ENCODE assay signal across 8 cellular contexts in the genomic region with DNA sequence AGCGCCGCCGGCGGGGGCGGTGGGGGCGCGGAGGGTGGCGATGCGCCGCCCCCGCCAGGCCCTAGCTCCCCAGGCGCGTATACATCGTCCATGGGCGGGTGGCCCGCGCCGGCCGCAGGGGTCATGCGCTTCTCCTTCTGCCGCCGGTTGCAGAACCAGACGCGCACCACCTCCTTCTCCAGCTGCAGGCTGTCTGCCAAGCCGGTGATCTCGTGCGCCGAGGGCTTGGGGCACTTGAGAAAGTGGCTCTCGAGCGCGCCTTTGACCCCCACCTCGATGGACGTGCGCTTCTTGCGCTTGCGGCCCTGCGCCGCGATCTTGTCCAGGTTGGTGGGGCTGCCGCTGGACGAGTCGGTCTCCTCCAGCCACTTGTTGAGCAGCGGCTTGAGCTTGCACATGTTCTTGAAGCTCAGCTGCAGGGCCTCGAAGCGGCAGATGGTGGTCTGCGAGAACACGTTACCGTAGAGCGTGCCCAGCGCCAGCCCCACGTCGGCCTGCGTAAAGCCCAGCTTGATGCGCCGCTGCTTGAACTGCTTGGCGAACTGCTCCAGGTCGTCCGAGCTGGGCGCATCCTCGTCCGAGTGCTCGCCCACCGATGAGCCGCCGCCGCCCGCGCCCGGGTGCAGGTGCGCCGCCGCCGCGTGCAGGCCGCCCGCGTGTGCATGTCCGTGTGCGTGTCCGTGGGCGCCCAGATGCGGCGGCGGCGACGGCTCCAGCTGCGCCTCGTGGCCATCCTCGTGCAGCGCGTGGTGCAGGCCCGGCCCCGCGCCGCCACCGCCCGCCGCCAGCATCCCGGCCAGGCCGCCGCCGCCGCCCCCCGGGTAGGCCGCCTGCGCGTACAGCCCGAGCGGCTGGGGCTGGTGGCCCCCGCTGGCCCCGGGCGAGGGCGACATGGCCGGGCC. TPM values are rescaled to one million over a fixed set of nuclear protein-coding genes. Genes with fewer than 3 reads are reported as not detected.
DNase-seq lines count a peak whose midpoint lies in the region; ATAC-seq and TF ChIP-seq lines count a peak whose summit lies in the region.

No MANE protein-coding gene starts in this region.

- ATAC-seq in heart left ventricle (no peak), Right ventricle myocardium inferior (no peak), GM18517 (IDR thresholded peaks at IDR 0.05; ENCODE audit: unreplicated experiment) (no peak)
- ATAC-seq in stimulated activated effector memory CD8-positive, alpha-beta T cell treated with anti-CD3 and anti-CD28 coated beads, Interleukin-12 subunit alpha, Interleukin-12 subunit beta, amount 100 ng/mL, for 72 hours, result peak; percentile 1

- TF ChIP-seq POLR2A in heart left ventricle (IDR thresholded peaks at IDR 0.05) (no peak), erythroblast (IDR thresholded peaks at IDR 0.05; ENCODE audit: low read length) (no peak)

- H3K36me3 Mint-ChIP-seq in stimulated activated effector memory CD8-positive, alpha-beta T cell treated with anti-CD3 and anti-CD28 coated beads, Interleukin-12 subunit alpha, Interleukin-12 subunit beta, amount 100 ng/mL, for 72 hours, result peaks cover 8% of the 10 kb centered on the region

- H3K36me3 ChIP-seq in heart left ventricle, result no peaks in the 10 kb centered on the region

- DNase-seq in heart left ventricle (no peak), Right ventricle myocardium inferior (ENCODE audit: missing footprints) (no peak), NCI-H526 treated with DMSO at 0.1 percent for 48 hours (lab: John Stamatoyannopoulos, UW) (peak; percentile 76), erythroblast (lab: John Stamatoyannopoulos, UW) (peak; percentile 30 to 42), DMS114 treated with DMSO at 0.1 percent for 48 hours (lab: John Stamatoyannopoulos, UW; ENCODE audit: unreplicated experiment) (no peak)
- DNase-seq in stimulated activated effector memory CD8-positive, alpha-beta T cell treated with anti-CD3 and anti-CD28 coated beads, Interleukin-12 subunit alpha, Interleukin-12 subunit beta, amount 100 ng/mL, for 72 hours (ENCODE audit: low spot score in 2 of 2), result no peak
- DNase-seq in stimulated activated naive CD4-positive, alpha-beta T cell treated with Interleukin-2 at 50 U/mL for 16 hours (lab: John Stamatoyannopoulos, UW), result no peak

- no peak for TF ChIP-seq CTCF in heart left ventricle (IDR thresholded peaks at IDR 0.05)

- intact Hi-C loops in heart left ventricle (cut with DNase I), result loop anchor here in 6 of 10 donors (5.0 to 10.0 kb wide), 4 partner anchors 539 to 789 kb away; no protein-coding TSS in a partner anchor
- intact Hi-C loops in Right ventricle myocardium inferior (cut with DNase I), result loop anchor here (10.0 kb wide), 1 partner anchor 539 kb away; no protein-coding TSS in a partner anchor

- WGBS in heart left ventricle, 4 donors, result 2 to 4% (median 3%) methylated on average over 23 to 114 of the region's 114 CpGs

- peaks cover 3 to 38% (median 19%) of the 10 kb centered on the region in 12 donors for H3K4me1 ChIP-seq in heart left ventricle

- H3K4me3 ChIP-seq in heart left ventricle, result peak overlapping the region in 9 of 12 donors; percentile 3 to 82 (median 48)

- H3K27me3 ChIP-seq in heart left ventricle, result peaks cover 40 to 76% (median 49%) of the 10 kb centered on the region in 9 donors

- H3K4me1 Mint-ChIP-seq in stimulated activated effector memory CD8-positive, alpha-beta T cell treated with anti-CD3 and anti-CD28 coated beads, Interleukin-12 subunit alpha, Interleukin-12 subunit beta, amount 100 ng/mL, for 72 hours, result peaks cover 6% of the 10 kb centered on the region

- H3K9me3 Mint-ChIP-seq in stimulated activated effector memory CD8-positive, alpha-beta T cell treated with anti-CD3 and anti-CD28 coated beads, Interleukin-12 subunit alpha, Interleukin-12 subunit beta, amount 100 ng/mL, for 72 hours, result no peaks in the 10 kb centered on the region

- H3K27ac Mint-ChIP-seq in stimulated activated effector memory CD8-positive, alpha-beta T cell treated with anti-CD3 and anti-CD28 coated beads, Interleukin-12 subunit alpha, Interleukin-12 subunit beta, amount 100 ng/mL, for 72 hours, result no peak overlapping the region

- H3K4me3 Mint-ChIP-seq in stimulated activated effector memory CD8-positive, alpha-beta T cell treated with anti-CD3 and anti-CD28 coated beads, Interleukin-12 subunit alpha, Interleukin-12 subunit beta, amount 100 ng/mL, for 72 hours, result peak overlapping the region; percentile 69

- no peaks in the 10 kb centered on the region for H3K9me3 ChIP-seq in heart left ventricle

- H3K27ac ChIP-seq in heart left ventricle, result no peak overlapping the region

RNA-seq across cellular contexts. Expression of gene POU3F1, which starts 0.9 kb away (rescaled TPM):
- under 1 TPM in 2 of 9 donors, not detected in 7; 0.17 to 0.18 TPM for total RNA-seq in heart left ventricle
- polyA plus RNA-seq in heart left ventricle, result not detected
- 0.11 TPM for total RNA-seq in Right ventricle myocardium inferior

RNA-seq across cellular contexts. Expression of gene UTP11, which starts 33.1 kb away (rescaled TPM):
- total RNA-seq in heart left ventricle, result 10 to 100 TPM; 30.7 to 43.7 (median 36.5) TPM
- polyA plus RNA-seq in heart left ventricle, result 10 to 100 TPM; 36.2 to 51.6 TPM
- 42.3 TPM for total RNA-seq in Right ventricle myocardium inferior

RNA-seq across cellular contexts. Expression of gene FHL3, which starts 40.4 kb away (rescaled TPM):
- total RNA-seq in heart left ventricle (10 to 100 TPM in 6 of 9 donors, 1 to 10 TPM in 3; 4.6 to 27.0 (median 11.3) TPM), Right ventricle myocardium inferior (20.2 TPM)
- 10 to 100 TPM; 13.7 to 15.4 TPM for polyA plus RNA-seq in heart left ventricle

RNA-seq across cellular contexts. Expression of gene SF3A3, which starts 55.9 kb away (rescaled TPM):
- 10 to 100 TPM; 18.8 to 36.1 (median 26.1) TPM for total RNA-seq in heart left ventricle
- polyA plus RNA-seq in heart left ventricle, result 10 to 100 TPM in 1 of 2 donors, 1 to 10 TPM in 1; 9.7 to 31.4 TPM
- 26.9 TPM for total RNA-seq in Right ventricle myocardium inferior

Comparison
In these comparisons a context has a peak if more than half of its experiments do, and no peak if none do; other contexts are left out.
1. DNase-seq: peak in NCI-H526 treated with DMSO at 0.1 percent for 48 hours (single experiment) and erythroblast (2 of 2); none in heart left ventricle (0 of 5), Right ventricle myocardium inferior (single experiment), stimulated activated effector memory CD8-positive, alpha-beta T cell treated with anti-CD3 and anti-CD28 coated beads, Interleukin-12 subunit alpha, Interleukin-12 subunit beta, amount 100 ng/mL, for 72 hours (0 of 2), DMS114 treated with DMSO at 0.1 percent for 48 hours (single experiment) and stimulated activated naive CD4-positive, alpha-beta T cell treated with Interleukin-2 at 50 U/mL for 16 hours (single experiment).